8 cellular contexts compared by ENCODE assay signal in genomic region chr7:102285541-102286236, GRCh38. TPM values are rescaled to one million over a fixed set of nuclear protein-coding genes. Genes with fewer than 3 reads are reported as not detected.
A peak's percentile ranks its signal among the peaks of the same experiment; 100 is the strongest.
DNase-seq lines count a peak whose midpoint lies in the region; ATAC-seq and TF ChIP-seq lines count a peak whose summit lies in the region.

No MANE protein-coding gene starts in this region.

- peak overlapping the region; percentile 35 for H3K4me3 Mint-ChIP-seq in activated CD4-positive, alpha-beta T cell treated with anti-CD3 and anti-CD28 coated beads, Interleukin-2, amount 10 ng/mL, durations not matched to agents 24 days and 14 days

- peak overlapping the region; percentile 86 for H3K9ac ChIP-seq in adipocyte (ENCODE audit: low read length)

- H3K36me3 ChIP-seq in adipocyte (ENCODE audit: control insufficient read depth, insufficient read depth, low read length, severe bottlenecking) (no peaks in the 10 kb centered on the region), right lobe of liver (no peaks in the 10 kb centered on the region), thyroid gland (no peaks in the 10 kb centered on the region)

- H3K4me3 ChIP-seq in adipocyte (ENCODE audit: low read length) (peak overlapping the region; percentile 80), right lobe of liver (peak overlapping the region; percentile 56 to 80 (median 70)), thyroid gland (replicated peaks in 1 of 3) (peak overlapping the region in 2 of 3 donors; percentile 59 to 96)

- no peak for TF ChIP-seq POLR2A in right lobe of liver (IDR thresholded peaks at IDR 0.05)
- no peak for TF ChIP-seq POLR2A in thyroid gland (IDR thresholded peaks at IDR 0.05)

- H3K27me3 ChIP-seq in adipocyte (replicated peaks; ENCODE audit: control insufficient read depth, insufficient read depth, low read length) (peaks cover 3% of the 10 kb centered on the region), right lobe of liver (no peaks in the 10 kb centered on the region), thyroid gland (no peaks in the 10 kb centered on the region)

- H3K27ac ChIP-seq in right lobe of liver, result peak overlapping the region in 2 of 3 donors; percentile 73 to 84
- H3K27ac ChIP-seq in thyroid gland, result peak overlapping the region in 2 of 3 donors; percentile 85 to 95

- no peak for DNase-seq in activated CD4-positive, alpha-beta T cell treated with anti-CD3 and anti-CD28 coated beads, Interleukin-2, amount 10 ng/mL, durations not matched to agents 24 days and 14 days
- no peak for DNase-seq in activated CD4-positive, alpha-beta T cell treated with anti-CD3 and anti-CD28 coated beads, Interleukin-2, amount 50 U/mL, for 1 hour
- DNase-seq in adipocyte (ENCODE audit: low read depth) (no peak), right lobe of liver (no peak), thyroid gland (no peak), medulla oblongata (ENCODE audit: extremely low spot score) (no peak), NCI-H2081 treated with DMSO at 0.1 percent for 48 hours (lab: John Stamatoyannopoulos, UW) (no peak), NCI-H2107 treated with DMSO at 0.1 percent for 48 hours (lab: John Stamatoyannopoulos, UW; ENCODE audit: unreplicated experiment) (no peak)

- intact Hi-C loops in activated CD4-positive, alpha-beta T cell treated with anti-CD3 and anti-CD28 coated beads, Interleukin-2, amount 10 ng/mL, durations not matched to agents 24 days and 14 days (cut with micrococcal nuclease), result loop anchor here (10.0 kb wide), 2 partner anchors 179 to 471 kb away; partner anchors contain the start of genes ALKBH4, CUX1 and LRWD1
- intact Hi-C loops in right lobe of liver (cut with DNase I), result no loop called here
- intact Hi-C loops in thyroid gland (cut with DNase I), result no loop called here

- peak overlapping the region; percentile 62 for H3K27ac Mint-ChIP-seq in activated CD4-positive, alpha-beta T cell treated with anti-CD3 and anti-CD28 coated beads, Interleukin-2, amount 10 ng/mL, durations not matched to agents 24 days and 14 days

- no peaks in the 10 kb centered on the region for H3K36me3 Mint-ChIP-seq in activated CD4-positive, alpha-beta T cell treated with anti-CD3 and anti-CD28 coated beads, Interleukin-2, amount 10 ng/mL, durations not matched to agents 24 days and 14 days (ENCODE audit: low read depth)

- H3K9me3 ChIP-seq in adipocyte (ENCODE audit: control insufficient read depth, low read length) (no peaks in the 10 kb centered on the region), right lobe of liver (no peaks in the 10 kb centered on the region), thyroid gland (no peaks in the 10 kb centered on the region)

- 15% methylated on average over 4 of the region's 19 CpGs for WGBS in right lobe of liver (ENCODE audit: insufficient coverage, low coverage, low lambda C conversion rate, missing lambda C conversion rate)
- WGBS in thyroid gland, 2 donors, result 58% methylated on average over 8 to 9 of the region's 19 CpGs

- H3K4me1 ChIP-seq in adipocyte (ENCODE audit: control insufficient read depth, insufficient read depth, low read length), result peaks cover 22% of the 10 kb centered on the region
- peaks cover 0 to 13% (median 0%) of the 10 kb centered on the region in 4 donors for H3K4me1 ChIP-seq in right lobe of liver
- H3K4me1 ChIP-seq in thyroid gland, result peaks cover 21 to 22% of the 10 kb centered on the region in 2 donors

- H3K4me1 Mint-ChIP-seq in activated CD4-positive, alpha-beta T cell treated with anti-CD3 and anti-CD28 coated beads, Interleukin-2, amount 10 ng/mL, durations not matched to agents 24 days and 14 days, result peaks cover 18% of the 10 kb centered on the region

- no peaks in the 10 kb centered on the region for H3K9me3 Mint-ChIP-seq in activated CD4-positive, alpha-beta T cell treated with anti-CD3 and anti-CD28 coated beads, Interleukin-2, amount 10 ng/mL, durations not matched to agents 24 days and 14 days

- peaks cover 21% of the 10 kb centered on the region for H3K27me3 Mint-ChIP-seq in activated CD4-positive, alpha-beta T cell treated with anti-CD3 and anti-CD28 coated beads, Interleukin-2, amount 10 ng/mL, durations not matched to agents 24 days and 14 days

- no peak for ATAC-seq in right lobe of liver

- TF ChIP-seq CTCF in right lobe of liver (IDR thresholded peaks at IDR 0.05), result no peak
- TF ChIP-seq CTCF in thyroid gland (IDR thresholded peaks at IDR 0.05), result no peak

RNA-seq across cellular contexts. Expression of gene SH2B2, which starts 1.0 kb away (rescaled TPM):
- 2.9 and 3.1 TPM in 2 replicates for total RNA-seq in activated CD4-positive, alpha-beta T cell treated with anti-CD3 and anti-CD28 coated beads, Interleukin-2, amount 10 ng/mL, durations not matched to agents 24 days and 14 days
- total RNA-seq in right lobe of liver (1 to 10 TPM; 1.7 to 3.1 (median 2.6) TPM), thyroid gland (10 to 100 TPM in 3 of 4 donors, 1 to 10 TPM in 1; 7.7 to 19.3 (median 14.6) TPM)
